Comparison of ENCODE assay signal across 20 cellular contexts in genomic region chr14:47857646-47858045, GRCh38.
DNase-seq lines count a peak whose midpoint lies in the region; ATAC-seq, FAIRE-seq and TF ChIP-seq lines count a peak whose summit lies in the region.
"Had no signal": no experiment of that assay in that cellular context is flagged by ENCODE, and none has a peak within 500 bp of the region (broad histone marks: within the 10 kb centered on the region; RNA-seq: fewer than 3 reads in every experiment).

No MANE protein-coding gene starts in this region.

- ATAC-seq in GM21390 (IDR thresholded peaks at IDR 0.05; ENCODE audit: unreplicated experiment), result peak; percentile 70
- ATAC-seq in HG02981 (IDR thresholded peaks at IDR 0.05; ENCODE audit: unreplicated experiment), result peak; percentile 84
- no peak for ATAC-seq in pancreas
- no peak for ATAC-seq in GM19351 (IDR thresholded peaks at IDR 0.05; ENCODE audit: unreplicated experiment)

- H3K27ac Mint-ChIP-seq in progenitor cell of endocrine pancreas, result no peak overlapping the region

- no peak overlapping the region for H3K4me3 ChIP-seq in KMS-11 (IDR thresholded peaks at IDR 0.05; ENCODE audit: insufficient read depth, low read depth, low read length)
- no peak overlapping the region for H3K4me3 ChIP-seq in smooth muscle cell
- H3K4me3 ChIP-seq in pancreas, result no peak overlapping the region
- H3K4me3 ChIP-seq: GM23248, HAP-1 had no signal

- DNase-seq in smooth muscle cell (lab: John Stamatoyannopoulos, UW; ENCODE audit: unreplicated experiment), result no peak
- no peak for DNase-seq in GM10266 (ENCODE audit: extremely low spot score)
- DNase-seq in progenitor cell of endocrine pancreas (ENCODE audit: low spot score, unreplicated experiment), result no peak
- DNase-seq in pancreas, result no peak
- DNase-seq: AML-193, DMS79 treated with DMSO at 0.1 percent for 48 hours, GM23248, NCI-H1436, NCI-H1930, NCI-H226, NCI-H524 treated with DMSO at 0.1 percent for 48 hours, Right ventricle myocardium superior had no signal

- no peaks in the 10 kb centered on the region for H3K9me3 ChIP-seq in smooth muscle cell (replicated peaks; ENCODE audit: low read depth)
- H3K9me3 ChIP-seq in pancreas, result no peaks in the 10 kb centered on the region
- H3K9me3 ChIP-seq: HAP-1 had no signal

- H2AFZ ChIP-seq in KMS-11 (ENCODE audit: low read depth) (peak overlapping the region; percentile 30; the same call in 1 of the 2 replicates), smooth muscle cell (ENCODE audit: low read depth) (peak overlapping the region; percentile 8)
- H2AFZ ChIP-seq: GM23248 had no signal

- H3K4me1 ChIP-seq in KMS-11 (ENCODE audit: low read depth, poor library complexity, severe bottlenecking), result peaks cover 9% of the 10 kb centered on the region
- H3K4me1 ChIP-seq in smooth muscle cell (ENCODE audit: low read depth), result no peaks in the 10 kb centered on the region
- no peaks in the 10 kb centered on the region for H3K4me1 ChIP-seq in pancreas
- H3K4me1 ChIP-seq: HAP-1 had no signal

- H3F3A ChIP-seq in smooth muscle cell (ENCODE audit: low read depth), result no peaks in the 10 kb centered on the region

- H3K27me3 ChIP-seq in KMS-11 (ENCODE audit: insufficient read depth, low read depth), result no peaks in the 10 kb centered on the region
- peaks cover 4% of the 10 kb centered on the region for H3K27me3 ChIP-seq in smooth muscle cell (ENCODE audit: low read depth)
- H3K27me3 ChIP-seq in pancreas, result no peaks in the 10 kb centered on the region

- TF ChIP-seq CTCF in KMS-11 (conservative IDR thresholded peaks at IDR 0.05; ENCODE audit: low read depth, low read length) (no peak), smooth muscle cell (IDR thresholded peaks at IDR 0.05; ENCODE audit: borderline replicate concordance, insufficient read depth, poor library complexity, severe bottlenecking) (no peak), GM10266 (IDR thresholded peaks at IDR 0.05; ENCODE audit: control insufficient read depth, insufficient read depth, low read depth, missing control alignments) (no peak), progenitor cell of endocrine pancreas (IDR thresholded peaks at IDR 0.05; ENCODE audit: unreplicated experiment) (no peak), pancreas (IDR thresholded peaks at IDR 0.05) (no peak)

- peak overlapping the region; percentile 45 for H3K4me2 ChIP-seq in KMS-11
- no peak overlapping the region for H3K4me2 ChIP-seq in smooth muscle cell

- H3K36me3 ChIP-seq in KMS-11 (ENCODE audit: insufficient read depth) (no peaks in the 10 kb centered on the region), smooth muscle cell (ENCODE audit: low read depth) (no peaks in the 10 kb centered on the region), pancreas (no peaks in the 10 kb centered on the region)
- H3K36me3 ChIP-seq: HAP-1 had no signal

- no peak for FAIRE-seq in pancreas (lab: Jason Lieb, UNC)
- FAIRE-seq: D721Med, TTC549 had no signal

- H3K27ac ChIP-seq in KMS-11, result 0 out of 2 replicates have a peak overlapping the region, but pooled peaks have one; percentile 24
- H3K27ac ChIP-seq in smooth muscle cell (ENCODE audit: low read depth), result no peak overlapping the region
- no peak overlapping the region for H3K27ac ChIP-seq in pancreas
- H3K27ac ChIP-seq: C4-2B, GM23248 had no signal

- intact Hi-C loops in pancreas (cut with DNase I), result no loop called here

- no peaks in the 10 kb centered on the region for H3K27me3 Mint-ChIP-seq in progenitor cell of endocrine pancreas

- H3K4me1 Mint-ChIP-seq in progenitor cell of endocrine pancreas (ENCODE audit: low read depth), result no peaks in the 10 kb centered on the region

- no peaks in the 10 kb centered on the region for H3K36me3 Mint-ChIP-seq in progenitor cell of endocrine pancreas (ENCODE audit: insufficient read depth)

- H3K4me3 Mint-ChIP-seq in progenitor cell of endocrine pancreas (ENCODE audit: low read depth), result no peak overlapping the region

- H3K9ac ChIP-seq in KMS-11 (no peak overlapping the region), smooth muscle cell (ENCODE audit: low read depth) (no peak overlapping the region)
- H3K9ac ChIP-seq: GM23248 had no signal

- no peaks in the 10 kb centered on the region for H4K20me1 ChIP-seq in KMS-11 (ENCODE audit: insufficient read depth)
- H4K20me1 ChIP-seq in smooth muscle cell (ENCODE audit: low read depth), result no peaks in the 10 kb centered on the region

- H3K9me3 Mint-ChIP-seq in progenitor cell of endocrine pancreas (ENCODE audit: low read depth), result no peaks in the 10 kb centered on the region

- H3K79me2 ChIP-seq in KMS-11 (ENCODE audit: insufficient read depth, low read depth) (no peaks in the 10 kb centered on the region), smooth muscle cell (ENCODE audit: low read depth) (no peaks in the 10 kb centered on the region)

- WGBS in smooth muscle cell (ENCODE audit: low lambda C conversion rate), result 85% methylated on average over 4 of the region's 4 CpGs
- WGBS in pancreas, 2 donors, result 47 to 60% methylated on average over 4 of the region's 4 CpGs

Comparison
In these comparisons a context has a peak if more than half of its experiments do, and no peak if none do; other contexts are left out.
1. ATAC-seq: peak in GM21390 (single experiment) and HG02981 (single experiment); none in pancreas (0 of 4) and GM19351 (single experiment).